Comparison of ENCODE assay signal across 8 cellular contexts in the genomic region with DNA sequence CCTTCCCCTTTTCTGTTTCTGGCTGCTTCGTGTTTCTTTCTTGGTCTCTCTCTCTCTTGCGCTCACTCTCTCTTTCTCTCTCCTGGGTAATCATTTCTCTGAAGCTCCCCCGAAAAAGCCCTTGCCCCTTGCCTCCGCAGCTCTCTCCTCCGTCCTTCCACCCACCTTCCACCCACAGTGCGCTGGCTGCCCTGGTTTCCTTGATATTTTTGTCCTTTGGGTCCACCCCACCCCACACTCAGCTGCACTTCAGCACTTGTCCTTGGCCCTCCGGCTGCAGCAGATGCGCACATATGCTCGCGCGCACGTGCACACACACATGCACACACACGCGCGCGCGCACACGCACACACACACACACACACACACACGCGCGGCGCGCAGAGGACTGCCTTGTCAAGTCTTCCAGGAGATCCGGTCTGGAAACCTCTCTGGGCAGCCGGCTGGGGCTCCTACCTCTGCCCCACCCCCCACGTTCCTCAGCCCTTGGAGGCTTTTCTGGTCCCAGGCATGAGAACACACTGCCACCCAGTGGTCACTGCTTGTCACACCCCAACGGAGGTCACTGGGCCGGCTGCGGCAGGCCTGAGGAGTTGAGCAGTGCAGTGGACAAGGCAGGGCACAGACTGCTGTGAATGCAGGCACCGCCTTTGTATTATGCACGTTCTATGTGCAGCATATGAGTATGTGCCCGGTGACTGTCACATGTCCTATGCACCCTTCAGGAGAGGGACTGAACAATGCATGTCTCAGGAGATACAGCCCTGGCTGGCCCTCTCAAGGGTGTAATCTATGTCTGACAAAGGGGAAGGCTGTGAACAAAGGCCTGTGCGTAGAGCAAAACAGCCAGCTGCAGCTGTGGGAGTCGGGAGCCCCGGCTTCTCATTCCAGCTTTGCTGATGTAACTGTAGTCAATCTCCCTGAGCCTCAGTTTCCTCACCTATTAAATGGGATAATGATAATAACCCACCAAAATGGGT. TPM values are rescaled to one million over a fixed set of nuclear protein-coding genes. Genes with fewer than 3 reads are reported as not detected.
DNase-seq lines count a peak whose midpoint lies in the region; ATAC-seq and TF ChIP-seq lines count a peak whose summit lies in the region.

No MANE protein-coding gene starts in this region.

- H3K4me3 Mint-ChIP-seq in chondrocyte (ENCODE audit: unreplicated experiment) = peak overlapping the region; percentile 76

- H3K27me3 Mint-ChIP-seq in chondrocyte (ENCODE audit: low read depth) = no peaks in the 10 kb centered on the region

- in situ Hi-C loops in ACHN (cut with HindIII; ENCODE audit: low pct_ligation_motif_present, low pct_unique_long_range_greater_than_20kb, low sequenced_read_pairs) = no loop called here

- DNase-seq in ACHN = peak; percentile 96
- peak; percentile 82 for DNase-seq in NCI-H510A treated with DMSO at 0.1 percent for 48 hours (lab: John Stamatoyannopoulos, UW)
- peak; percentile 81 to 88 for DNase-seq in activated CD4-positive, alpha-beta T cell treated with anti-CD3 and anti-CD28 coated beads for 24 hours (ENCODE audit: low read depth in 2 of 2)
- DNase-seq in chondrocyte (ENCODE audit: low spot score) = no peak
- peak; percentile 91 for DNase-seq in kidney glomerular epithelial cell (lab: John Stamatoyannopoulos, UW)
- peak; percentile 95 for DNase-seq in stimulated activated CD4-positive, alpha-beta T cell treated with anti-CD3 and anti-CD28 coated beads, Interleukin-15, amount 100 ng/mL, for 24 hours

- H3K36me3 Mint-ChIP-seq in chondrocyte (ENCODE audit: low read depth) = peaks cover 7% of the 10 kb centered on the region

- H3K27ac Mint-ChIP-seq in chondrocyte (ENCODE audit: unreplicated experiment) = peak overlapping the region; percentile 84

- TF ChIP-seq CTCF in chondrocyte (IDR thresholded peaks at IDR 0.05) = peak; percentile 98

- peaks cover 15% of the 10 kb centered on the region for H3K4me1 Mint-ChIP-seq in chondrocyte (ENCODE audit: low read depth)

- H3K9me3 Mint-ChIP-seq in chondrocyte (ENCODE audit: low read depth) = no peaks in the 10 kb centered on the region

- ATAC-seq in GM18873 (IDR thresholded peaks at IDR 0.05; ENCODE audit: low FRiP score, unreplicated experiment) = peak; percentile 72
- ATAC-seq in HG03378 (IDR thresholded peaks at IDR 0.05; ENCODE audit: unreplicated experiment) = peak; percentile 78

RNA-seq across cellular contexts. Expression of a gene that starts 6.5 kb away (rescaled TPM):
- total RNA-seq in chondrocyte = 0.56 to 1.7 TPM (median 1.0 TPM) in 3 replicates

RNA-seq across cellular contexts. Expression of a gene that starts 10.5 kb away (rescaled TPM):
- total RNA-seq in chondrocyte = 0.70 to 1.2 TPM (median 0.72 TPM) in 3 replicates

RNA-seq across cellular contexts. Expression of a gene that starts 12.7 kb away (rescaled TPM):
- total RNA-seq in chondrocyte = 413 to 493 TPM (median 463 TPM) in 3 replicates

RNA-seq across cellular contexts. Expression of a gene that starts 25.9 kb away (rescaled TPM):
- total RNA-seq in chondrocyte = 161 to 172 TPM (median 163 TPM) in 3 replicates

RNA-seq across cellular contexts. Expression of a gene that starts 42.8 kb away (rescaled TPM):
- total RNA-seq in chondrocyte = 3.2 to 4.6 TPM (median 4.2 TPM) in 3 replicates
